Comparison of ENCODE assay signal across 10 cellular contexts in genomic region chr20:17961600-17961965, GRCh38. TPM values are rescaled to one million over a fixed set of nuclear protein-coding genes. Genes with fewer than 3 reads are reported as not detected.
DNase-seq lines count a peak whose midpoint lies in the region; ATAC-seq and TF ChIP-seq lines count a peak whose summit lies in the region.
"Had no signal": no experiment of that assay in that cellular context is flagged by ENCODE, and none has a peak within 500 bp of the region (broad histone marks: within the 10 kb centered on the region; RNA-seq: fewer than 3 reads in every experiment).

No MANE protein-coding gene starts in this region.

- H3K9me3 ChIP-seq in Panc1 (ENCODE audit: control insufficient read depth, insufficient read depth, low read depth, low read length): no peaks in the 10 kb centered on the region
- H3K9me3 ChIP-seq in tibial nerve: no peaks in the 10 kb centered on the region

- intact Hi-C loops in Panc1 (cut with micrococcal nuclease; ENCODE audit: unreplicated experiment): no loop called here

- H3K9me3 Mint-ChIP-seq in endothelial cell (ENCODE audit: unreplicated experiment): no peaks in the 10 kb centered on the region

- peaks cover 2% of the 10 kb centered on the region for H3K27me3 Mint-ChIP-seq in endothelial cell (ENCODE audit: unreplicated experiment)

- ATAC-seq in Panc1: no peak

- TF ChIP-seq CTCF in GM06990 (IDR thresholded peaks at IDR 0.05; ENCODE audit: insufficient read depth, low read length, poor library complexity, severe bottlenecking) (no peak), Panc1 (IDR thresholded peaks at IDR 0.05) (no peak), endothelial cell (IDR thresholded peaks at IDR 0.05; ENCODE audit: unreplicated experiment) (no peak), tibial nerve (IDR thresholded peaks at IDR 0.05) (no peak)

- H3K4me3 ChIP-seq in GM06990 (replicated peaks; ENCODE audit: low read depth, low read length) (peak overlapping the region; percentile 6), Panc1 (ENCODE audit: low read depth in 2 of 2, low read length in 2 of 2) (no peak overlapping the region), rectal smooth muscle tissue (ENCODE audit: low read length) (no peak overlapping the region), tibial nerve (no peak overlapping the region)

- POLR2A ChIA-PET in Panc1 (lab: Charles Lee): no interaction called here

- H3K36me3 ChIP-seq in GM06990 (ENCODE audit: control insufficient read depth, insufficient read depth, low read length) (peaks cover 8% of the 10 kb centered on the region), Panc1 (ENCODE audit: control insufficient read depth, insufficient read depth, low read length) (no peaks in the 10 kb centered on the region; the same call in 1 of the 2 replicates), rectal smooth muscle tissue (ENCODE audit: control insufficient read depth, insufficient read depth, low read length) (no peaks in the 10 kb centered on the region), tibial nerve (no peaks in the 10 kb centered on the region)

- CTCF ChIA-PET in Panc1 (lab: Charles Lee): no interaction called here

- H3K4me1 Mint-ChIP-seq in endothelial cell (ENCODE audit: unreplicated experiment): peaks cover 35% of the 10 kb centered on the region

- H3K9ac ChIP-seq in rectal smooth muscle tissue (ENCODE audit: low read length): no peak overlapping the region

- in situ Hi-C loops in Panc1 (cut with HindIII; ENCODE audit: low pct_unique_long_range_greater_than_20kb, low sequenced_read_pairs): no loop called here

- H3K27ac Mint-ChIP-seq in endothelial cell (ENCODE audit: unreplicated experiment): peak overlapping the region; percentile 61

- no peaks in the 10 kb centered on the region for H3K27me3 ChIP-seq in GM06990 (replicated peaks; ENCODE audit: control insufficient read depth, insufficient read depth, low read length)
- H3K27me3 ChIP-seq in Panc1 (ENCODE audit: control insufficient read depth, insufficient read depth, low read length): no peaks in the 10 kb centered on the region
- no peaks in the 10 kb centered on the region for H3K27me3 ChIP-seq in rectal smooth muscle tissue (ENCODE audit: control insufficient read depth, insufficient read depth, low read length)
- no peaks in the 10 kb centered on the region for H3K27me3 ChIP-seq in tibial nerve

- BruUV-seq in Panc1 (replicated peaks; lab: Mats Ljungman, UMichigan): no TSS peak

- DNase-seq in GM06990 (ENCODE audit: extremely low read depth, insufficient read length) (no peak), Panc1 (ENCODE audit: low read depth, low spot score) (no peak), endothelial cell (ENCODE audit: low spot score) (no peak), COLO829 (ENCODE audit: low spot score) (no peak), tibial nerve (ENCODE audit: low spot score in 2 of 2) (no peak)
- DNase-seq in NK-92 treated with Interleukin-12 subunit alpha and Interleukin-12 subunit beta, amount 100 ng/mL, for 24 hours (lab: John Stamatoyannopoulos, UW): no peak
- no peak for DNase-seq in stimulated activated naive CD4-positive, alpha-beta T cell treated with Interleukin-2 at 50 U/mL for 16 hours (lab: John Stamatoyannopoulos, UW)
- DNase-seq: activated CD4-positive, alpha-beta T cell treated with anti-CD3 and anti-CD28 coated beads, Interleukin-2, amount 50 U/mL, for 4 hours; NCI-H2171 treated with DMSO at 0.1 percent for 48 hours had no signal

- TF ChIP-seq POLR2A in tibial nerve (IDR thresholded peaks at IDR 0.05): no peak

- no peaks in the 10 kb centered on the region for H3K36me3 Mint-ChIP-seq in endothelial cell (ENCODE audit: low read depth, unreplicated experiment)

- WGBS in tibial nerve, 2 donors: 43 to 56% methylated on average over 1 of the region's 1 CpG

- H3K4me1 ChIP-seq in Panc1 (ENCODE audit: control insufficient read depth, insufficient read depth, low read length): peaks cover 73% of the 10 kb centered on the region
- peaks cover 28% of the 10 kb centered on the region for H3K4me1 ChIP-seq in rectal smooth muscle tissue (ENCODE audit: control insufficient read depth, insufficient read depth, low read length)
- H3K4me1 ChIP-seq in tibial nerve: peaks cover 0 to 93% (median 69%) of the 10 kb centered on the region in 4 donors

- H3K4me3 Mint-ChIP-seq in endothelial cell (ENCODE audit: unreplicated experiment): no peak overlapping the region

- no peak for TF ChIP-seq EP300 in tibial nerve (IDR thresholded peaks at IDR 0.05)

- H3K27ac ChIP-seq in Panc1 (ENCODE audit: low read length): peak overlapping the region; percentile 5; the same call in 1 of the 2 replicates
- H3K27ac ChIP-seq in rectal smooth muscle tissue (ENCODE audit: low read depth, low read length): peak overlapping the region; percentile 63
- peak overlapping the region in 2 of 4 donors; percentile 30 to 60 for H3K27ac ChIP-seq in tibial nerve

RNA-seq across cellular contexts. Expression of gene SNX5, which starts 7.0 kb away (rescaled TPM):
- total RNA-seq in Panc1 (2021; ENCODE audit: unreplicated experiment): 90.8 TPM
- polyA plus RNA-seq in Panc1 (2012; ENCODE audit: insufficient read length): 54.6 TPM
- total RNA-seq in endothelial cell (ENCODE audit: unreplicated experiment): 61.7 TPM
- 100 to 1,000 TPM in 2 of 4 donors, 10 to 100 TPM in 2; 79.8 to 128 (median 100) TPM for total RNA-seq in tibial nerve

RNA-seq across cellular contexts. Expression of gene MGME1, which starts 7.2 kb away (rescaled TPM):
- 27.0 TPM for total RNA-seq in Panc1 (2021; ENCODE audit: unreplicated experiment)
- polyA plus RNA-seq in Panc1 (2012; ENCODE audit: insufficient read length): 19.1 TPM
- 17.5 TPM for total RNA-seq in endothelial cell (ENCODE audit: unreplicated experiment)
- total RNA-seq in tibial nerve: 10 to 100 TPM in 1 of 4 donors, 1 to 10 TPM in 3; 4.6 to 14.7 (median 8.7) TPM
